In genomic region chr10:22247636-22248035, GRCh38 we compare ENCODE assay signal across 1 cellular context.
TF ChIP-seq lines count a peak whose summit lies in the region.

No MANE protein-coding gene starts in this region.

TF ChIP-seq in K562, 482 proteins besides CTCF, POLR2A, EP300 and RAD21:
- TF ChIP-seq CCAR2 (IDR thresholded peaks at IDR 0.05; ENCODE audit: low read depth, low read length) (no peak), OTX1 (CRISPR knock-in tag; IDR thresholded peaks at IDR 0.05) (no peak), RBFOX2 (IDR thresholded peaks at IDR 0.05; ENCODE audit: low read depth, low read length) (no peak), C11orf30 (IDR thresholded peaks at IDR 0.05; ENCODE audit: low read depth) (no peak), PPARD (CRISPR knock-in tag; IDR thresholded peaks at IDR 0.05) (no peak), NFIC (IDR thresholded peaks at IDR 0.05) (no peak), HNRNPK (IDR thresholded peaks at IDR 0.05; ENCODE audit: low read depth, low read length, poor library complexity, severe bottlenecking) (no peak), GABPA (tag; conservative IDR thresholded peaks at IDR 0.05; ENCODE audit: low read depth) (no peak), ZNF785 (CRISPR knock-in tag; IDR thresholded peaks at IDR 0.05) (no peak), FOXM1 (IDR thresholded peaks at IDR 0.05; ENCODE audit: low read depth) (no peak), FOXM1 (CRISPR knock-in tag; IDR thresholded peaks at IDR 0.05; ENCODE audit: low read depth) (no peak), MTA2 (IDR thresholded peaks at IDR 0.05; ENCODE audit: low read depth) (no peak), PYGO2 (tag; IDR thresholded peaks at IDR 0.05) (no peak), NCOA4 (IDR thresholded peaks at IDR 0.05; ENCODE audit: partially characterized antibody) (no peak), ZNF511 (CRISPR knock-in tag; IDR thresholded peaks at IDR 0.05) (no peak)
